In genomic region chr15:85684174-85684710, GRCh38 we compare ENCODE assay signal across 17 cellular contexts.
"Had no signal": no experiment of that assay in that cellular context is flagged by ENCODE, and none has a peak within 500 bp of the region (broad histone marks: within the 10 kb centered on the region; RNA-seq: fewer than 3 reads in every experiment).

No MANE protein-coding gene starts in this region.

- H3K27ac ChIP-seq: epithelial cell of prostate, lower lobe of right lung had no signal

- H3K4me3 ChIP-seq: lower lobe of right lung, spleen had no signal

- H3K9me3 Mint-ChIP-seq: activated CD4-positive, alpha-beta T cell treated with anti-CD3 and anti-CD28 coated beads, Interleukin-2, amount 10 ng/mL, durations not matched to agents 24 days and 14 days; effector memory CD8-positive, alpha-beta T cell; type B pancreatic cell; WTC11 had no signal

- DNase-seq: activated CD4-positive, alpha-beta T cell treated with anti-CD3 and anti-CD28 coated beads, Interleukin-2, amount 10 ng/mL, durations not matched to agents 24 days and 14 days; activated gamma-delta T cell treated with Interleukin-2 at 50 U/mL for 16 hours; activated T-cell treated with anti-CD3 and anti-CD28 coated beads for 4 hours; caudate nucleus; effector memory CD8-positive, alpha-beta T cell; hypothalamus; lower lobe of right lung; midbrain; posterior cingulate gyrus; spleen; stimulated activated CD4-positive, alpha-beta T cell treated with anti-CD3 and anti-CD28 coated beads, Interleukin-1b, Interleukin-23, amount 100 ng/mL, for 48 hours; stimulated activated naive CD4-positive, alpha-beta T cell; substantia nigra; T-helper 1 cell had no signal

- H3K4me3 Mint-ChIP-seq: activated CD4-positive, alpha-beta T cell treated with anti-CD3 and anti-CD28 coated beads, Interleukin-2, amount 10 ng/mL, durations not matched to agents 24 days and 14 days; effector memory CD8-positive, alpha-beta T cell; type B pancreatic cell; WTC11 had no signal

- H3K27me3 ChIP-seq: spleen had no signal

- ATAC-seq: effector memory CD8-positive, alpha-beta T cell; lower lobe of right lung; WTC11 had no signal

- H3K27me3 Mint-ChIP-seq: activated CD4-positive, alpha-beta T cell treated with anti-CD3 and anti-CD28 coated beads, Interleukin-2, amount 10 ng/mL, durations not matched to agents 24 days and 14 days; effector memory CD8-positive, alpha-beta T cell; type B pancreatic cell had no signal

- H3K27ac Mint-ChIP-seq: activated CD4-positive, alpha-beta T cell treated with anti-CD3 and anti-CD28 coated beads, Interleukin-2, amount 10 ng/mL, durations not matched to agents 24 days and 14 days; type B pancreatic cell; WTC11 had no signal

- H3K9me3 ChIP-seq: lower lobe of right lung, spleen had no signal
